ENCODE assay signal across 27 cellular contexts in genomic region chr9:84782228-84782866, GRCh38.
A peak's percentile ranks its signal among the peaks of the same experiment; 100 is the strongest.
DNase-seq lines count a peak whose midpoint lies in the region; ATAC-seq and TF ChIP-seq lines count a peak whose summit lies in the region.
"Had no signal": no experiment of that assay in that cellular context is flagged by ENCODE, and none has a peak within 500 bp of the region (broad histone marks: within the 10 kb centered on the region; RNA-seq: fewer than 3 reads in every experiment).

No MANE protein-coding gene starts in this region.

- H3K4me3 ChIP-seq in right cardiac atrium (ENCODE audit: low read length) (peak overlapping the region; percentile 25), coronary artery (peak overlapping the region; percentile 55), testis (no peak overlapping the region), thyroid gland (replicated peaks in 1 of 3) (no peak overlapping the region)
- H3K4me3 ChIP-seq: A549, esophagus squamous epithelium, smooth muscle cell had no signal

- TF ChIP-seq POLR2A in testis (IDR thresholded peaks at IDR 0.05) (no peak), thyroid gland (IDR thresholded peaks at IDR 0.05) (no peak)

- H3K36me3 ChIP-seq in testis (ENCODE audit: low read depth, missing control alignments) (no peaks in the 10 kb centered on the region), thyroid gland (no peaks in the 10 kb centered on the region)
- H3K36me3 ChIP-seq: esophagus squamous epithelium had no signal

- intact Hi-C loops in right cardiac atrium (cut with DNase I): no loop called here
- intact Hi-C loops in Right ventricle myocardium superior (cut with DNase I): loop anchor here (5.0 to 10.0 kb wide), 3 partner anchors 62 to 172 kb away; no protein-coding TSS in a partner anchor
- intact Hi-C loops in testis (cut with DNase I; ENCODE audit: low total_unique reads): no loop called here
- intact Hi-C loops in thyroid gland (cut with DNase I): loop anchor here (10.0 kb wide), 2 partner anchors 172 to 378 kb away; no protein-coding TSS in a partner anchor

- no peaks in the 10 kb centered on the region for H3K4me1 ChIP-seq in right cardiac atrium (ENCODE audit: control insufficient read depth, insufficient read depth, low read length)
- H3K4me1 ChIP-seq in testis: no peaks in the 10 kb centered on the region
- H3K4me1 ChIP-seq in thyroid gland: no peaks in the 10 kb centered on the region
- H3K4me1 ChIP-seq: A549, esophagus squamous epithelium had no signal

- ATAC-seq in right cardiac atrium (peak; percentile 72 to 92), Right ventricle myocardium superior (ENCODE audit: poor library complexity) (no peak)
- ATAC-seq: activated T-cell treated with anti-CD3 and anti-CD28 coated beads, Interleukin-2, amount 50 U/mL, for 72 hours; HepG2; SK-N-SH treated with all-trans-retinoic acid at 6 μM for 48 hours had no signal

- DNase-seq in right cardiac atrium (peak in 1 of 3 donors; percentile 47), Right ventricle myocardium superior (no peak), coronary artery (ENCODE audit: low spot score) (no peak), iris pigment epithelial cell (ENCODE audit: low read depth) (peak; percentile 5), NCI-H82 (lab: John Stamatoyannopoulos, UW) (no peak), HuH-7 (ENCODE audit: low spot score) (no peak), testis (no peak), thyroid gland (no peak)
- DNase-seq: activated CD4-positive, alpha-beta T cell treated with anti-CD3 and anti-CD28 coated beads, Interleukin-2, amount 10 ng/mL, durations not matched to agents 7 days and 5 days; activated naive CD4-positive, alpha-beta T cell treated with anti-CD3 and anti-CD28 coated beads, Interleukin-2, amount 10 ng/mL, durations not matched to agents 7 days and 5 days; activated T-cell treated with anti-CD3 and anti-CD28 coated beads, Interleukin-2, amount 50 U/mL, for 72 hours; cerebellar nuclear complex; effector CD8-positive, alpha-beta T cell; esophagus squamous epithelium; GF-D8; H7; mesendoderm; NCI-H1092 treated with DMSO at 0.1 percent for 48 hours; NCI-H1930; nucleus accumbens; stimulated activated CD4-positive, alpha-beta T cell treated with anti-CD3 and anti-CD28 coated beads, Interleukin-2, amount 100 ng/mL, for 24 hours; T-helper 2 cell had no signal

- H3K27me3 ChIP-seq in right cardiac atrium (ENCODE audit: control insufficient read depth, insufficient read depth) (no peaks in the 10 kb centered on the region), testis (no peaks in the 10 kb centered on the region), thyroid gland (no peaks in the 10 kb centered on the region)
- H3K27me3 ChIP-seq: esophagus squamous epithelium had no signal

- H3K27ac ChIP-seq in right cardiac atrium (ENCODE audit: low read length): peak overlapping the region; percentile 48
- H3K27ac ChIP-seq in coronary artery: peak overlapping the region; percentile 36 to 67
- H3K27ac ChIP-seq in testis: no peak overlapping the region
- no peak overlapping the region for H3K27ac ChIP-seq in thyroid gland
- H3K27ac ChIP-seq: A549, esophagus squamous epithelium, VCaP had no signal

- TF ChIP-seq CTCF in coronary artery (IDR thresholded peaks at IDR 0.05) (no peak), testis (IDR thresholded peaks at IDR 0.05) (no peak), thyroid gland (IDR thresholded peaks at IDR 0.05) (no peak)

- 32% methylated on average over 9 of the region's 9 CpGs for WGBS in right cardiac atrium
- 88% methylated on average over 9 of the region's 9 CpGs for WGBS in testis, 2 donors
- 72 to 80% methylated on average over 9 of the region's 9 CpGs for WGBS in thyroid gland, 2 donors

- H3K9me3 ChIP-seq in right cardiac atrium (ENCODE audit: control insufficient read depth, low read length) (no peaks in the 10 kb centered on the region), testis (no peaks in the 10 kb centered on the region), thyroid gland (no peaks in the 10 kb centered on the region)
- H3K9me3 ChIP-seq: A549, esophagus squamous epithelium had no signal

Comparison
In these comparisons a context has a peak if more than half of its experiments do, and no peak if none do; other contexts are left out.
1. intact Hi-C loops: an anchor here in Right ventricle myocardium superior (5.0 to 10.0 kb wide) and thyroid gland (10.0 kb wide); none called in right cardiac atrium and testis.
2. H3K27ac ChIP-seq: peak in right cardiac atrium (single experiment) and coronary artery (2 of 2); none in testis (0 of 2) and thyroid gland (0 of 3).
3. H3K4me3 ChIP-seq: peak in right cardiac atrium (single experiment) and coronary artery (single experiment); none in testis (0 of 2) and thyroid gland (0 of 3).